In genomic region chr3:112394008-112394616, GRCh38 we compare ENCODE assay signal across 14 cellular contexts.
DNase-seq lines count a peak whose midpoint lies in the region; ATAC-seq and TF ChIP-seq lines count a peak whose summit lies in the region.
"Had no signal": no experiment of that assay in that cellular context is flagged by ENCODE, and none has a peak within 500 bp of the region (broad histone marks: within the 10 kb centered on the region; RNA-seq: fewer than 3 reads in every experiment).

No MANE protein-coding gene starts in this region.

- H3K27me3 Mint-ChIP-seq in T-helper 17 cell: peaks cover 5% of the 10 kb centered on the region

- H3K36me3 Mint-ChIP-seq in T-helper 17 cell (ENCODE audit: low read depth): no peaks in the 10 kb centered on the region
- H3K36me3 Mint-ChIP-seq: natural killer cell treated with Interleukin-12 subunit alpha and Interleukin-12 subunit beta and Interleukin-15 and Interleukin-18, amount 100 ng/mL, for 72 hours had no signal

- POLR2A ChIA-PET in OCI-LY7 (lab: Charles Lee): no interaction called here

- H4K20me1 ChIP-seq in BLaER1 treated with 17β-estradiol and CSF1 and Interleukin-3, amounts not matched to agents 10 nM and 100 nM: no peaks in the 10 kb centered on the region
- H4K20me1 ChIP-seq in mammary epithelial cell (ENCODE audit: insufficient read depth, low read length) (no peaks in the 10 kb centered on the region), OCI-LY7 (ENCODE audit: insufficient read depth, low read length) (no peaks in the 10 kb centered on the region)

- in situ Hi-C loops in mammary epithelial cell (cut with MboI; ENCODE audit: low sequenced_read_pairs in 2 of 2): no loop called here

- 7% methylated on average over 4 of the region's 4 CpGs for WGBS in mammary epithelial cell (ENCODE audit: low coverage, missing lambda C conversion rate)

- H2AFZ ChIP-seq in mammary epithelial cell (ENCODE audit: low read depth, low read length) (peak overlapping the region; percentile 76), OCI-LY7 (ENCODE audit: low read length) (no peak overlapping the region)

- no peaks in the 10 kb centered on the region; a peak in 2 of 22 replicates for H3K36me3 ChIP-seq in BLaER1 treated with 17β-estradiol and CSF1 and Interleukin-3, amounts not matched to agents 10 nM and 100 nM
- no peaks in the 10 kb centered on the region for H3K36me3 ChIP-seq in mammary epithelial cell (ENCODE audit: insufficient read depth, low read length)
- no peaks in the 10 kb centered on the region; the same call in 1 of the 2 replicates for H3K36me3 ChIP-seq in OCI-LY7 (ENCODE audit: insufficient read depth, low read length)

- no peak overlapping the region; a peak in 1 of 20 replicates for H3K4me3 ChIP-seq in BLaER1 treated with 17β-estradiol and CSF1 and Interleukin-3, amounts not matched to agents 10 nM and 100 nM
- H3K4me3 ChIP-seq in mammary epithelial cell (replicated peaks in 1 of 3; ENCODE audit: insufficient read depth in 1 of 3, low read depth in 2 of 3, low read length in 3 of 3) (no peak overlapping the region), fibroblast of villous mesenchyme (ENCODE audit: low read depth, low read length) (no peak overlapping the region), OCI-LY7 (ENCODE audit: low read depth, low read length, poor library complexity, severe bottlenecking) (no peak overlapping the region)

- no peak overlapping the region for H3K27ac Mint-ChIP-seq in T-helper 17 cell
- H3K27ac Mint-ChIP-seq: activated naive CD4-positive, alpha-beta T cell treated with anti-CD3 and anti-CD28 coated beads, Interleukin-2, amount 50 U/mL, for 72 hours; effector memory CD8-positive, alpha-beta T cell; natural killer cell treated with Interleukin-12 subunit alpha and Interleukin-12 subunit beta and Interleukin-15 and Interleukin-18, amount 100 ng/mL, for 72 hours had no signal

- CTCF ChIA-PET in mammary epithelial cell (lab: Charles Lee; ENCODE audit: low non-redundant PET) (no interaction called here), OCI-LY7 (lab: Charles Lee; ENCODE audit: unreplicated experiment) (no interaction called here)

- no peaks in the 10 kb centered on the region for H3K79me2 ChIP-seq in mammary epithelial cell (ENCODE audit: insufficient read depth, low read length)
- H3K79me2 ChIP-seq in OCI-LY7 (ENCODE audit: insufficient read depth, low read depth, low read length): no peaks in the 10 kb centered on the region

- peaks cover 8% of the 10 kb centered on the region for H3K4me1 Mint-ChIP-seq in T-helper 17 cell

- intact Hi-C loops in mammary epithelial cell (cut with micrococcal nuclease): no loop called here
- intact Hi-C loops in OCI-LY7 (cut with micrococcal nuclease; ENCODE audit: unreplicated experiment): no loop called here

- H3K9me2 ChIP-seq in OCI-LY7 (ENCODE audit: insufficient read depth, low read length): no peaks in the 10 kb centered on the region

- dilution Hi-C loops in mammary epithelial cell (cut with HindIII; ENCODE audit: low sequenced_read_pairs): loop anchor here (5.0 kb wide), 1 partner anchor 42 kb away; no protein-coding TSS in a partner anchor

- peak overlapping the region in 7 of 11 experiments; percentile 20 to 79 (median 75); a peak in 12 of 22 replicates for H3K27ac ChIP-seq in BLaER1 treated with 17β-estradiol and CSF1 and Interleukin-3, amounts not matched to agents 10 nM and 100 nM
- no peak overlapping the region for H3K27ac ChIP-seq in mammary epithelial cell (ENCODE audit: insufficient read depth, low read depth, low read length)
- H3K27ac ChIP-seq in OCI-LY7 (ENCODE audit: low read depth, low read length, poor library complexity, severe bottlenecking): no peak overlapping the region

- DNase-seq in mammary epithelial cell: no peak
- DNase-seq in fibroblast of villous mesenchyme (ENCODE audit: low read depth): peak; percentile 79
- peak; percentile 48 for DNase-seq in renal cortical epithelial cell (ENCODE audit: low read depth)
- no peak for DNase-seq in T-helper 17 cell
- DNase-seq in OCI-LY7 (ENCODE audit: low spot score): no peak
- DNase-seq: activated CD4-positive, alpha-beta T cell treated with anti-CD3 and anti-CD28 coated beads, Interleukin-2, amount 50 U/mL, for 1 hour; effector memory CD8-positive, alpha-beta T cell; NCI-H2029 treated with DMSO at 0.1 percent for 48 hours; NCI-H524 treated with DMSO at 0.1 percent for 48 hours had no signal

- ATAC-seq in T-helper 17 cell: no peak
- ATAC-seq in GM18502 (IDR thresholded peaks at IDR 0.05; ENCODE audit: poor library complexity, unreplicated experiment): no peak
- ATAC-seq in HG02884 (IDR thresholded peaks at IDR 0.05; ENCODE audit: unreplicated experiment): no peak
- ATAC-seq: activated naive CD4-positive, alpha-beta T cell treated with anti-CD3 and anti-CD28 coated beads, Interleukin-2, amount 50 U/mL, for 72 hours; effector memory CD8-positive, alpha-beta T cell; natural killer cell treated with Interleukin-12 subunit alpha and Interleukin-12 subunit beta and Interleukin-15 and Interleukin-18, amount 100 ng/mL, for 72 hours had no signal

- no peak overlapping the region for H3K4me3 Mint-ChIP-seq in T-helper 17 cell
- H3K4me3 Mint-ChIP-seq: effector memory CD8-positive, alpha-beta T cell; natural killer cell treated with Interleukin-12 subunit alpha and Interleukin-12 subunit beta and Interleukin-15 and Interleukin-18, amount 100 ng/mL, for 72 hours had no signal

- peaks cover 20 to 43% (median 31%) of the 10 kb centered on the region in 11 experiments for H3K9me3 ChIP-seq in BLaER1 treated with 17β-estradiol and CSF1 and Interleukin-3, amounts not matched to agents 10 nM and 100 nM (replicated peaks in 1 of 11)
- peaks cover 4% of the 10 kb centered on the region for H3K9me3 ChIP-seq in mammary epithelial cell (replicated peaks; ENCODE audit: insufficient read depth, low read length)
- no peaks in the 10 kb centered on the region for H3K9me3 ChIP-seq in T-helper 17 cell (ENCODE audit: control insufficient read depth, low read length, poor library complexity, severe bottlenecking)
- peaks cover 7% of the 10 kb centered on the region; the same call in 1 of the 2 replicates for H3K9me3 ChIP-seq in OCI-LY7 (ENCODE audit: low read length)

- TF ChIP-seq CTCF in mammary epithelial cell (conservative IDR thresholded peaks at IDR 0.05 in 1 of 2, IDR thresholded peaks at IDR 0.05 in 1 of 2; ENCODE audit: extremely low read depth in 1 of 2, insufficient read depth in 1 of 2, low read depth in 1 of 2, low read length in 2 of 2): no peak
- no peak for TF ChIP-seq CTCF in fibroblast of villous mesenchyme (IDR thresholded peaks at IDR 0.05; ENCODE audit: insufficient read depth, low read depth, low read length)
- TF ChIP-seq CTCF in OCI-LY7 (conservative IDR thresholded peaks at IDR 0.05; ENCODE audit: low read length): no peak

- BruUV-seq in mammary epithelial cell (replicated peaks; lab: Mats Ljungman, UMichigan) (no TSS peak), OCI-LY7 (replicated peaks; lab: Mats Ljungman, UMichigan) (no TSS peak)

- H3K4me1 ChIP-seq in BLaER1 treated with 17β-estradiol and CSF1 and Interleukin-3, amounts not matched to agents 10 nM and 100 nM: peaks cover 15 to 84% (median 63%) of the 10 kb centered on the region in 10 experiments
- H3K4me1 ChIP-seq in mammary epithelial cell (ENCODE audit: insufficient read depth, low read length) (peaks cover 30% of the 10 kb centered on the region), OCI-LY7 (ENCODE audit: insufficient read depth, low read length, poor library complexity, severe bottlenecking) (no peaks in the 10 kb centered on the region)

- H3K9ac ChIP-seq in BLaER1 treated with 17β-estradiol and CSF1 and Interleukin-3, amounts not matched to agents 10 nM and 100 nM: 0 out of 22 replicates have a peak overlapping the region, but pooled peaks of 1 of the 11 experiments have one; percentile 1
- H3K9ac ChIP-seq in mammary epithelial cell (ENCODE audit: insufficient read depth, low read length): no peak overlapping the region

- peak overlapping the region in 7 of 11 experiments; percentile 62 to 77 (median 71); a peak in 12 of 22 replicates for H3K4me2 ChIP-seq in BLaER1 treated with 17β-estradiol and CSF1 and Interleukin-3, amounts not matched to agents 10 nM and 100 nM
- no peak overlapping the region for H3K4me2 ChIP-seq in mammary epithelial cell (ENCODE audit: insufficient read depth, low read depth, low read length)
- no peak overlapping the region for H3K4me2 ChIP-seq in OCI-LY7 (ENCODE audit: low read length)

- no peaks in the 10 kb centered on the region for H3K27me3 ChIP-seq in BLaER1 treated with 17β-estradiol and CSF1 and Interleukin-3, amounts not matched to agents 10 nM and 100 nM
- no peaks in the 10 kb centered on the region for H3K27me3 ChIP-seq in mammary epithelial cell (ENCODE audit: insufficient read depth, low read length)

Comparison
In these comparisons a context has a peak if more than half of its experiments do, and no peak if none do; other contexts are left out.
1. H3K27ac ChIP-seq: peak in BLaER1 treated with 17β-estradiol and CSF1 and Interleukin-3, amounts not matched to agents 10 nM and 100 nM (7 of 11); none in mammary epithelial cell (single experiment) and OCI-LY7 (single experiment).
2. H3K4me2 ChIP-seq: peak in BLaER1 treated with 17β-estradiol and CSF1 and Interleukin-3, amounts not matched to agents 10 nM and 100 nM (7 of 11); none in mammary epithelial cell (single experiment) and OCI-LY7 (single experiment).
3. DNase-seq: peak in fibroblast of villous mesenchyme (single experiment) and renal cortical epithelial cell (single experiment); none in mammary epithelial cell (single experiment), T-helper 17 cell (0 of 3) and OCI-LY7 (single experiment).